Comparison of ENCODE assay signal across 16 cellular contexts in the genomic region with DNA sequence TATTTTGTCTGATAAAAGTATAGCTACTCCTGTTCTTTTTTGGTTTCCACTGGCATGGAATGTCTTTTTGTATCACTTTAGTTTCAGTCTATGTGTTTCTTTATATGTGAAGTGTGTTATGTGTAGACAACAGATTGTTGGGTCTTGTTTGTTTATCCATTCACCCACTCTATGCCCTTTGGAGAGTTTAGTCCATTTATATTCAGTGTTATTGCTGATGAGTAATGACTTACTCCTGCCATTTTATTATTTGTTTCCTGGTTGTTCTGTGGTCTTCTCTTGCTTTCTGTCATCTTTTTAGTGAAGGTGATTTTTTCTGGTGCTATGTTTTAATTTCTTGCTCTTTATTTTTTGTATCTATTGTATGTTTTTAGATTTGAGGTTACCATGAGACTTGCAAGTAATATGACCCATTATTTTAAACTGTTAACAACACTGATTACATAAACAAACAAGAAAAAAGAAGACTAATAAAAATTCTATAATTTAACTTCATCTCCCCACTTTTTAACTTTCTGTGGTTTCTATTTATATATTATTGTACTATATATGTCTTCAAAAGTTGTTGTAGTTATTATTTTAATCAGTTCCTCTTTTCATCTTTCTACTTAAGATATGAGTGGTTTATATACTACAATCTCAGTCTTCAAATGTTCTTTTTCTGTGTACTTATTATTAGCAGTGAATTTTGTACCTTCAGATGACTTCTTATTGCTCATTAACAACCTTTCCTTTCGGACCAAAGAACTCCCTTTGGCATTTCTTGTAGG.
DNase-seq lines count a peak whose midpoint lies in the region; ATAC-seq and FAIRE-seq lines count a peak whose summit lies in the region.
"Had no signal": no experiment of that assay in that cellular context is flagged by ENCODE, and none has a peak within 500 bp of the region (broad histone marks: within the 10 kb centered on the region; RNA-seq: fewer than 3 reads in every experiment).

No MANE protein-coding gene starts in this region.

- FAIRE-seq in islet of Langerhans (lab: Jason Lieb, UNC): peak; percentile 47

- DNase-seq in NCI-H187 (lab: John Stamatoyannopoulos, UW): no peak
- no peak for DNase-seq in NCI-H1048 (lab: John Stamatoyannopoulos, UW)
- no peak for DNase-seq in NCI-H82 treated with DMSO at 0.1 percent for 48 hours (lab: John Stamatoyannopoulos, UW; ENCODE audit: unreplicated experiment)
- DNase-seq: effector memory CD8-positive, alpha-beta T cell; EL; foreskin keratinocyte; HFFc6; MG63; stomach had no signal

- ATAC-seq in GM18511 (IDR thresholded peaks at IDR 0.05; ENCODE audit: unreplicated experiment) (peak; percentile 78), GM21423 (IDR thresholded peaks at IDR 0.05; ENCODE audit: unreplicated experiment) (peak; percentile 52), HG03095 (IDR thresholded peaks at IDR 0.05; ENCODE audit: unreplicated experiment) (peak; percentile 54), HG03139 (IDR thresholded peaks at IDR 0.05; ENCODE audit: unreplicated experiment) (no peak)
- ATAC-seq: effector memory CD8-positive, alpha-beta T cell; foreskin keratinocyte; SK-N-SH treated with all-trans-retinoic acid at 6 μM for 48 hours; WTC11 had no signal
